In genomic region chr17:81222906-81223757, GRCh38 we compare ENCODE assay signal across 7 cellular contexts.
A peak's percentile ranks its signal among the peaks of the same experiment; 100 is the strongest.
DNase-seq lines count a peak whose midpoint lies in the region; ATAC-seq and TF ChIP-seq lines count a peak whose summit lies in the region.

Gene CEP131, minus strand, starts transcription at chr17:81222965. Its CDS starts 2,909 bp downstream, at chr17:81220056.

- H3K4me3 ChIP-seq in astrocyte of the spinal cord (ENCODE audit: low read depth, low read length) = peak within 1 kb of the TSS; percentile 70

- TF ChIP-seq CTCF in astrocyte of the spinal cord (IDR thresholded peaks at IDR 0.05; ENCODE audit: low read depth, low read length) = no peak

- in situ Hi-C loops in astrocyte of the spinal cord (cut with HindIII; ENCODE audit: low sequenced_read_pairs) = no loop called here

- peak; percentile 93 for DNase-seq in NCI-H2081 treated with DMSO at 0.1 percent for 48 hours (lab: John Stamatoyannopoulos, UW)
- DNase-seq in T1000 (lab: John Stamatoyannopoulos, UW) = peak; percentile 98
- DNase-seq in astrocyte of the spinal cord (ENCODE audit: low read depth, low spot score) = peak; percentile 98
- peak; percentile 95 to 99 for DNase-seq in hippocampal formation (lab: John Stamatoyannopoulos, UW)
- DNase-seq in retina = peak; percentile 96

- ATAC-seq in GM18517 (IDR thresholded peaks at IDR 0.05; ENCODE audit: unreplicated experiment) (peak; percentile 75), HG03045 (IDR thresholded peaks at IDR 0.05; ENCODE audit: unreplicated experiment) (peak; percentile 88)

Comparison
In these comparisons a context has a peak if more than half of its experiments do, and no peak if none do; other contexts are left out.
1. Peak in every context shown above with its lines: DNase-seq, ATAC-seq and H3K4me3 ChIP-seq.